In genomic region chr5:158205992-158206391, GRCh38 we compare ENCODE assay signal across 35 cellular contexts.
"Had no signal": no experiment of that assay in that cellular context is flagged by ENCODE, and none has a peak within 500 bp of the region (broad histone marks: within the 10 kb centered on the region; RNA-seq: fewer than 3 reads in every experiment).

No MANE protein-coding gene starts in this region.

- H3K4me3 ChIP-seq: MG63 had no signal

- H3K27me3 ChIP-seq: MG63 had no signal

- DNase-seq: Karpas-422, Kasumi-1, MG63, MM.1S, MV-4-11, NCI-H1048, NCI-H1092, NCI-H1092 treated with DMSO at 0.1 percent for 48 hours, NCI-H1105, NCI-H1105 treated with DMSO at 0.1 percent for 48 hours, NCI-H1417, NCI-H1417 treated with DMSO at 0.1 percent for 48 hours, NCI-H1436, NCI-H1436 treated with DMSO at 0.1 percent for 48 hours, NCI-H146, NCI-H1694, NCI-H1694 treated with DMSO at 0.1 percent for 48 hours, NCI-H187, NCI-H187 treated with DMSO at 0.1 percent for 48 hours, NCI-H1930, NCI-H2029, NCI-H2029 treated with DMSO at 0.1 percent for 48 hours, NCI-H2081, NCI-H2081 treated with DMSO at 0.1 percent for 48 hours, NCI-H2107, NCI-H2171, NCI-H2171 treated with DMSO at 0.1 percent for 48 hours, NCI-H2227 treated with DMSO at 0.1 percent for 48 hours, NCI-H226, NCI-H345, NCI-H446, NCI-H446 treated with DMSO at 0.1 percent for 48 hours, NCI-H510A, NCI-H510A treated with DMSO at 0.1 percent for 48 hours, NCI-H524 had no signal

- H3K36me3 ChIP-seq: MG63 had no signal

- H3K9me3 ChIP-seq: MG63 had no signal
